ENCODE assay signal across 11 cellular contexts in genomic region chr11:107179829-107180228, GRCh38.
DNase-seq lines count a peak whose midpoint lies in the region; ATAC-seq and TF ChIP-seq lines count a peak whose summit lies in the region.
"Had no signal": no experiment of that assay in that cellular context is flagged by ENCODE, and none has a peak within 500 bp of the region (broad histone marks: within the 10 kb centered on the region; RNA-seq: fewer than 3 reads in every experiment).

No MANE protein-coding gene starts in this region.

- no peaks in the 10 kb centered on the region for H3K4me1 Mint-ChIP-seq in HFFc6 (ENCODE audit: low read depth)
- no peaks in the 10 kb centered on the region for H3K4me1 Mint-ChIP-seq in activated T-helper 1 cell treated with anti-CD3 and anti-CD28 coated beads, Interleukin-12 subunit alpha, Interleukin-12 subunit beta, Interleukin-2, Interleukin-4 antibody, amounts not matched to agents 30 ng/mL and 10 ng/mL and 1 ng/mL, durations not matched to agents 14 hours and 24 hours and 36 hours (ENCODE audit: low read depth)
- H3K4me1 Mint-ChIP-seq: IgD-negative memory B cell had no signal

- DNase-seq in SIG-M5 treated with dmso at 0.1 percent for 504 hours (lab: John Stamatoyannopoulos, UW; ENCODE audit: unreplicated experiment) (peak; percentile 70), SIG-M5 (lab: John Stamatoyannopoulos, UW) (no peak), MV-4-11 (lab: John Stamatoyannopoulos, UW) (peak; percentile 83), NOMO-1 treated with dmso at 0.1 percent for 144 hours (lab: John Stamatoyannopoulos, UW; ENCODE audit: unreplicated experiment) (peak; percentile 55), HFFc6 (no peak), NCI-H82 treated with DMSO at 0.1 percent for 48 hours (lab: John Stamatoyannopoulos, UW; ENCODE audit: unreplicated experiment) (no peak)
- DNase-seq in activated T-helper 1 cell treated with anti-CD3 and anti-CD28 coated beads, Interleukin-12 subunit alpha, Interleukin-12 subunit beta, Interleukin-2, Interleukin-4 antibody, amounts not matched to agents 30 ng/mL and 10 ng/mL and 1 ng/mL, durations not matched to agents 14 hours and 24 hours and 36 hours (ENCODE audit: low spot score), result no peak
- DNase-seq: DMS53, GF-D8 had no signal

- peaks cover 48% of the 10 kb centered on the region for H3K9me3 Mint-ChIP-seq in HFFc6
- H3K9me3 Mint-ChIP-seq in activated T-helper 1 cell treated with anti-CD3 and anti-CD28 coated beads, Interleukin-12 subunit alpha, Interleukin-12 subunit beta, Interleukin-2, Interleukin-4 antibody, amounts not matched to agents 30 ng/mL and 10 ng/mL and 1 ng/mL, durations not matched to agents 14 hours and 24 hours and 36 hours, result peaks cover 5% of the 10 kb centered on the region

- no peak overlapping the region for H3K27ac Mint-ChIP-seq in HFFc6
- no peak overlapping the region for H3K27ac Mint-ChIP-seq in activated T-helper 1 cell treated with anti-CD3 and anti-CD28 coated beads, Interleukin-12 subunit alpha, Interleukin-12 subunit beta, Interleukin-2, Interleukin-4 antibody, amounts not matched to agents 30 ng/mL and 10 ng/mL and 1 ng/mL, durations not matched to agents 14 hours and 24 hours and 36 hours
- H3K27ac Mint-ChIP-seq: IgD-negative memory B cell had no signal

- no peaks in the 10 kb centered on the region for H3K27me3 Mint-ChIP-seq in HFFc6 (ENCODE audit: insufficient read depth)
- H3K27me3 Mint-ChIP-seq in activated T-helper 1 cell treated with anti-CD3 and anti-CD28 coated beads, Interleukin-12 subunit alpha, Interleukin-12 subunit beta, Interleukin-2, Interleukin-4 antibody, amounts not matched to agents 30 ng/mL and 10 ng/mL and 1 ng/mL, durations not matched to agents 14 hours and 24 hours and 36 hours (ENCODE audit: insufficient read depth), result no peaks in the 10 kb centered on the region
- H3K27me3 Mint-ChIP-seq: IgD-negative memory B cell had no signal

- no peak for ATAC-seq in GM18870 (IDR thresholded peaks at IDR 0.05; ENCODE audit: unreplicated experiment)

- 0 out of 2 replicates have a peak, but pooled peaks cover 6% of the 10 kb centered on the region for H3K36me3 Mint-ChIP-seq in HFFc6 (ENCODE audit: low read depth)
- H3K36me3 Mint-ChIP-seq in activated T-helper 1 cell treated with anti-CD3 and anti-CD28 coated beads, Interleukin-12 subunit alpha, Interleukin-12 subunit beta, Interleukin-2, Interleukin-4 antibody, amounts not matched to agents 30 ng/mL and 10 ng/mL and 1 ng/mL, durations not matched to agents 14 hours and 24 hours and 36 hours (ENCODE audit: low read depth), result no peaks in the 10 kb centered on the region

- TF ChIP-seq CTCF in HFFc6 (IDR thresholded peaks at IDR 0.05), result no peak

- intact Hi-C loops in activated T-helper 1 cell treated with anti-CD3 and anti-CD28 coated beads, Interleukin-12 subunit alpha, Interleukin-12 subunit beta, Interleukin-2, Interleukin-4 antibody, amounts not matched to agents 30 ng/mL and 10 ng/mL and 1 ng/mL, durations not matched to agents 14 hours and 24 hours and 36 hours (cut with micrococcal nuclease), result no loop called here

- H3K4me3 Mint-ChIP-seq in HFFc6, result no peak overlapping the region
- no peak overlapping the region for H3K4me3 Mint-ChIP-seq in activated T-helper 1 cell treated with anti-CD3 and anti-CD28 coated beads, Interleukin-12 subunit alpha, Interleukin-12 subunit beta, Interleukin-2, Interleukin-4 antibody, amounts not matched to agents 30 ng/mL and 10 ng/mL and 1 ng/mL, durations not matched to agents 14 hours and 24 hours and 36 hours
- H3K4me3 Mint-ChIP-seq: IgD-negative memory B cell had no signal

Comparison
In these comparisons a context has a peak if more than half of its experiments do, and no peak if none do; other contexts are left out.
1. DNase-seq: peak in SIG-M5 treated with dmso at 0.1 percent for 504 hours (single experiment), MV-4-11 (single experiment) and NOMO-1 treated with dmso at 0.1 percent for 144 hours (single experiment); none in SIG-M5 (single experiment), HFFc6 (single experiment), NCI-H82 treated with DMSO at 0.1 percent for 48 hours (single experiment) and activated T-helper 1 cell treated with anti-CD3 and anti-CD28 coated beads, Interleukin-12 subunit alpha, Interleukin-12 subunit beta, Interleukin-2, Interleukin-4 antibody, amounts not matched to agents 30 ng/mL and 10 ng/mL and 1 ng/mL, durations not matched to agents 14 hours and 24 hours and 36 hours (single experiment).